In genomic region chr12:111439657-111440151, GRCh38 we compare ENCODE assay signal across 1 cellular context.
TF ChIP-seq lines count a peak whose summit lies in the region.

No MANE protein-coding gene starts in this region.

TF ChIP-seq in HepG2, 621 proteins besides CTCF, POLR2A, EP300 and RAD21 (continued from another document):
- TF ChIP-seq TRAFD1 (CRISPR knock-in tag; IDR thresholded peaks at IDR 0.05; ENCODE audit: borderline replicate concordance): no peak
- no peak for TF ChIP-seq IRF9 (CRISPR knock-in tag; IDR thresholded peaks at IDR 0.05; ENCODE audit: borderline replicate concordance)
- TF ChIP-seq RBM22 (optimal IDR thresholded peaks at IDR 0.05; ENCODE audit: low read length): peak; percentile 74
- no peak for TF ChIP-seq MYNN (CRISPR knock-in tag; IDR thresholded peaks at IDR 0.05; ENCODE audit: low read depth)
